Comparison of ENCODE assay signal across 8 cellular contexts in the genomic region with DNA sequence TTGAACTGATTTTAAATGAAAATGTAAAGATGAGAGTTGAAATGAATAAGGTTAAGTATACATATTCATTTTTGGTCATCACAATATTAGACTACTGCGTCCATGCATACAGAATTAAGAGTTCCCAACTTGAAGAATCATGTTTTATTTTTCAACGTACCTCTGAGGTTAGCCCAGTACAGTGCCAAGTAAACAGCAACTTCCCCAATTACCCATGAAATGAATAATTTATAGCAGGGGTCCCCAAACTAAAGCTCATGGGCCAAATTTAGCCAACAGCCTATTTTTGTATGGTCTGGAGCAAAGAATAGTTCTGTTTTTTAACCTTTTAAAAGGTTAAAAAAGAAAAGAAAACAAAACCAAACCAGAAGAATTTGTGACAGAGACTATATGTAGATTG.
"Had no signal": no experiment of that assay in that cellular context is flagged by ENCODE, and none has a peak within 500 bp of the region (broad histone marks: within the 10 kb centered on the region; RNA-seq: fewer than 3 reads in every experiment).

No MANE protein-coding gene starts in this region.

- H3K27ac Mint-ChIP-seq: HFFc6 had no signal

- H3K9me3 ChIP-seq: HAP-1 had no signal

- H3K4me3 Mint-ChIP-seq: HFFc6 had no signal

- DNase-seq: GM23248, GOT3, H7, HFFc6, IMR-90 had no signal

- ATAC-seq: HCT116, K562 had no signal

- H3K9me3 Mint-ChIP-seq: HFFc6 had no signal
